In the genomic region with DNA sequence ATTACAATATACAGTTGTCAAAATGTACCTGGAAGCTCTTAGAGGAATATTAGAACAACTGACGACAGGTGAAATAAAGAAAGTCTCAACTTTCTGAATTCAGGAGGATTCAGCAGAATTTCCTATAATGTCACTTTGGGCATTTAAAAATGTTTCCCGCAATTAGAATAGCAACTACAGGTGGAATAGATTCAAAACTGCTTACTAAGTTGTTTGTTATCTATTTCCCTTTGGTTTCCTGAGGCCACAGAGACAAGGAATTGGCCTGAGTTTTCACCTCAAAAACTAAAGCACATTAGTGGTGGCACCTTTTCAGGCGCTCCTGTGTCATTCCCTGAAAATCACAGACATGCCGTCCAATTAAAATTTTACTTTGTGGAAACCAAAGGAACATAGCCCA, we compare ENCODE assay signal across 35 cellular contexts.
"Had no signal": no experiment of that assay in that cellular context is flagged by ENCODE, and none has a peak within 500 bp of the region (broad histone marks: within the 10 kb centered on the region; RNA-seq: fewer than 3 reads in every experiment).

No MANE protein-coding gene starts in this region.

- H3K4me3 ChIP-seq: MG63 had no signal

- H3K9me3 ChIP-seq: MG63 had no signal

- H3K27me3 ChIP-seq: MG63 had no signal

- DNase-seq: Karpas-422, Kasumi-1, MG63, MM.1S, MV-4-11, NCI-H1048, NCI-H1092, NCI-H1092 treated with DMSO at 0.1 percent for 48 hours, NCI-H1105, NCI-H1105 treated with DMSO at 0.1 percent for 48 hours, NCI-H1417, NCI-H1417 treated with DMSO at 0.1 percent for 48 hours, NCI-H1436, NCI-H1436 treated with DMSO at 0.1 percent for 48 hours, NCI-H146, NCI-H1694, NCI-H1694 treated with DMSO at 0.1 percent for 48 hours, NCI-H187, NCI-H187 treated with DMSO at 0.1 percent for 48 hours, NCI-H1930, NCI-H2029, NCI-H2029 treated with DMSO at 0.1 percent for 48 hours, NCI-H2081, NCI-H2081 treated with DMSO at 0.1 percent for 48 hours, NCI-H2107, NCI-H2171, NCI-H2171 treated with DMSO at 0.1 percent for 48 hours, NCI-H2227 treated with DMSO at 0.1 percent for 48 hours, NCI-H226, NCI-H345, NCI-H446, NCI-H446 treated with DMSO at 0.1 percent for 48 hours, NCI-H510A, NCI-H510A treated with DMSO at 0.1 percent for 48 hours, NCI-H524 had no signal

- H3K36me3 ChIP-seq: MG63 had no signal
